Comparison of ENCODE assay signal across 18 cellular contexts in genomic region chr3:114320251-114320650, GRCh38.
"Had no signal": no experiment of that assay in that cellular context is flagged by ENCODE, and none has a peak within 500 bp of the region (broad histone marks: within the 10 kb centered on the region; RNA-seq: fewer than 3 reads in every experiment).

No MANE protein-coding gene starts in this region.

- FAIRE-seq: islet of Langerhans had no signal

- H3K27me3 Mint-ChIP-seq: activated naive CD8-positive, alpha-beta T cell treated with anti-CD3 and anti-CD28 coated beads, Interleukin-2, amount 10 ng/mL, durations not matched to agents 7 days and 5 days; brain; T-cell had no signal

- H3K4me1 ChIP-seq: sigmoid colon had no signal

- H3K9me3 Mint-ChIP-seq: activated naive CD8-positive, alpha-beta T cell treated with anti-CD3 and anti-CD28 coated beads, Interleukin-2, amount 10 ng/mL, durations not matched to agents 7 days and 5 days; brain; nephron; stimulated activated effector memory CD8-positive, alpha-beta T cell treated with anti-CD3 and anti-CD28 coated beads, Interleukin-12 subunit alpha, Interleukin-12 subunit beta, amount 100 ng/mL, for 72 hours; T-cell had no signal

- H3K27ac Mint-ChIP-seq: activated naive CD8-positive, alpha-beta T cell treated with anti-CD3 and anti-CD28 coated beads, Interleukin-2, amount 10 ng/mL, durations not matched to agents 7 days and 5 days; nephron; stimulated activated effector memory CD8-positive, alpha-beta T cell treated with anti-CD3 and anti-CD28 coated beads, Interleukin-12 subunit alpha, Interleukin-12 subunit beta, amount 100 ng/mL, for 72 hours; T-cell had no signal

- H3K27ac ChIP-seq: coronary artery, esophagus squamous epithelium, parathyroid adenoma, sigmoid colon had no signal

- H3K9me3 ChIP-seq: esophagus squamous epithelium, sigmoid colon had no signal

- H3K4me3 Mint-ChIP-seq: activated naive CD8-positive, alpha-beta T cell treated with anti-CD3 and anti-CD28 coated beads, Interleukin-2, amount 10 ng/mL, durations not matched to agents 7 days and 5 days; brain; nephron; stimulated activated effector memory CD8-positive, alpha-beta T cell treated with anti-CD3 and anti-CD28 coated beads, Interleukin-12 subunit alpha, Interleukin-12 subunit beta, amount 100 ng/mL, for 72 hours; T-cell had no signal

- DNase-seq: activated CD4-positive, alpha-beta T cell treated with anti-CD3 and anti-CD28 coated beads, Interleukin-2, amount 50 U/mL, for 1 hour; activated naive CD8-positive, alpha-beta T cell treated with anti-CD3 and anti-CD28 coated beads, Interleukin-2, amount 10 ng/mL, durations not matched to agents 7 days and 5 days; effector CD4-positive, alpha-beta T cell; esophagus squamous epithelium; foreskin melanocyte; glutamatergic neuron; hippocampal formation; left cardiac atrium; sigmoid colon; stimulated activated CD4-positive, alpha-beta T cell treated with anti-CD3 and anti-CD28 coated beads, Interleukin-4, amount 100 ng/mL, for 24 hours; T-cell had no signal

- H3K4me3 ChIP-seq: coronary artery, esophagus squamous epithelium, sigmoid colon had no signal

- ATAC-seq: activated CD4-positive, CD25-positive, alpha-beta regulatory T cell treated with anti-CD3 and anti-CD28 coated beads, Interleukin-2, amount 50 U/mL, for 24 hours; left cardiac atrium; stimulated activated effector memory CD8-positive, alpha-beta T cell treated with anti-CD3 and anti-CD28 coated beads, Interleukin-12 subunit alpha, Interleukin-12 subunit beta, amount 100 ng/mL, for 72 hours; T-cell had no signal
